Comparison of ENCODE assay signal across 1 cellular context in the genomic region with DNA sequence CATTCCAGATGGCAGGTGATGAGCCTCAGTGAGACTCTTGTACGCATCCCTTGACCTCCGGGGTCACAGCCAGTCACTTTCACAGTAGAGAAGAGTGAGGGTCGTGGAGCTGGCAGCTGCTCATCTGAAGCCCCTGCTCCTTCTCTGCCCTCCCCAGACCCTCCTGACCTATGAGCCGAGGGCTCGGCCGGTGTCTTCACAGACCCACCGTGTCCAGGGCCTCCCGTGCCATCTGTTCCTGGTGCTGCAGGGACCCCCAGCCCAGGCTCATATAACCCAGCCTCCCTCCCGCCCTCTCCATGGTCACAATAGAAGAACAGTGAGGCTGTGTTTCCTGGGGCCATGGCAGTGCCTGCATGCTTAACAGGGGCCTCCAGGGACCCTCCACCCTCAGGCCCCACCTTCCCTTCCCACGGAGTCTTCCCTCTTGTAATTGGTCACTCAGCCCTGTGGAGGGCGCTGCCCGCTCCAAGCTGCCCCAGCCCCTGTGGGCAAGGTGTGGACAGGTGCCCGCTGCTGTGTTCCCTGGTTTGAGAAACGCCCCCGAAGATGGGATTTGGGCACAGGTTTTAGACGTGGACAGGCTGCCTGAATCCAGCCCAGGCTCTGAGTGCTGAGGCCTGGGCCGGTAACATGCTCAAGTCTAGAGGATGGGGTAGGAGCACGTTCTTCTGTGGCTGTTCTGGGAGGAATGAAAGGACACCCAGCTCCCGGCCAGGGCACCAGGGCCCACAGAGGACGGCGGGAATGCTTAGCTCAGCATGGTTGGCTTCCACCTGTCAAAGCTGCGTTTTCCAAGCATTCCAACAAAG.
TF ChIP-seq lines count a peak whose summit lies in the region.

No MANE protein-coding gene starts in this region.

TF ChIP-seq in H1, 55 proteins besides CTCF, POLR2A, EP300 and RAD21:
- TF ChIP-seq FOSL1 (IDR thresholded peaks at IDR 0.05; ENCODE audit: insufficient read depth, low read depth, low read length) (no peak), SIRT6 (IDR thresholded peaks at IDR 0.05; ENCODE audit: low read length) (no peak), RXRA (IDR thresholded peaks at IDR 0.05; ENCODE audit: insufficient read depth, low read depth, low read length) (no peak), KDM5A (IDR thresholded peaks at IDR 0.05; ENCODE audit: low read length) (no peak), TAF1 (IDR thresholded peaks at IDR 0.05; ENCODE audit: low read depth, low read length) (no peak), E2F6 (IDR thresholded peaks at IDR 0.05) (no peak), BRCA1 (IDR thresholded peaks at IDR 0.05; ENCODE audit: low read depth, low read length) (no peak), ATF2 (IDR thresholded peaks at IDR 0.05; ENCODE audit: low read length) (no peak), ZNF274 (IDR thresholded peaks at IDR 0.05; ENCODE audit: borderline replicate concordance, extremely low read depth, low read length) (no peak), CBX8 (IDR thresholded peaks at IDR 0.05; ENCODE audit: borderline replicate concordance, low read depth, low read length) (no peak), CBX5 (IDR thresholded peaks at IDR 0.05; ENCODE audit: low read depth, low read length) (no peak), ATF3 (IDR thresholded peaks at IDR 0.05; ENCODE audit: insufficient read depth, low read depth, low read length) (no peak), USF2 (IDR thresholded peaks at IDR 0.05; ENCODE audit: low read length) (no peak), CTBP2 (IDR thresholded peaks at IDR 0.05; ENCODE audit: borderline replicate concordance, insufficient read depth, insufficient read length, low read length) (no peak), SAP30 (IDR thresholded peaks at IDR 0.05; ENCODE audit: insufficient read depth, insufficient replicate concordance, low read length) (no peak), SP2 (IDR thresholded peaks at IDR 0.05; ENCODE audit: low read length) (no peak), TAF7 (optimal IDR thresholded peaks at IDR 0.05; ENCODE audit: borderline replicate concordance, low read depth, low read length) (no peak), NANOG (IDR thresholded peaks at IDR 0.05; ENCODE audit: insufficient read depth, low read depth, low read length, poor library complexity, severe bottlenecking) (no peak)
